ENCODE assay signal across 1 cellular context in genomic region chr17:55895112-55895759, GRCh38.
TF ChIP-seq lines count a peak whose summit lies in the region.

No MANE protein-coding gene starts in this region.

TF ChIP-seq in WTC11, 78 proteins besides CTCF, POLR2A, EP300 and RAD21 (continued from another document):
- TF ChIP-seq FOXP4 (CRISPR knock-in tag; IDR thresholded peaks at IDR 0.05) (no peak), STAT6 (CRISPR knock-in tag; conservative IDR thresholded peaks at IDR 0.05; ENCODE audit: low read depth) (no peak), ZNF671 (CRISPR knock-in tag; IDR thresholded peaks at IDR 0.05) (no peak)
